2 cellular contexts compared by ENCODE assay signal in the genomic region with DNA sequence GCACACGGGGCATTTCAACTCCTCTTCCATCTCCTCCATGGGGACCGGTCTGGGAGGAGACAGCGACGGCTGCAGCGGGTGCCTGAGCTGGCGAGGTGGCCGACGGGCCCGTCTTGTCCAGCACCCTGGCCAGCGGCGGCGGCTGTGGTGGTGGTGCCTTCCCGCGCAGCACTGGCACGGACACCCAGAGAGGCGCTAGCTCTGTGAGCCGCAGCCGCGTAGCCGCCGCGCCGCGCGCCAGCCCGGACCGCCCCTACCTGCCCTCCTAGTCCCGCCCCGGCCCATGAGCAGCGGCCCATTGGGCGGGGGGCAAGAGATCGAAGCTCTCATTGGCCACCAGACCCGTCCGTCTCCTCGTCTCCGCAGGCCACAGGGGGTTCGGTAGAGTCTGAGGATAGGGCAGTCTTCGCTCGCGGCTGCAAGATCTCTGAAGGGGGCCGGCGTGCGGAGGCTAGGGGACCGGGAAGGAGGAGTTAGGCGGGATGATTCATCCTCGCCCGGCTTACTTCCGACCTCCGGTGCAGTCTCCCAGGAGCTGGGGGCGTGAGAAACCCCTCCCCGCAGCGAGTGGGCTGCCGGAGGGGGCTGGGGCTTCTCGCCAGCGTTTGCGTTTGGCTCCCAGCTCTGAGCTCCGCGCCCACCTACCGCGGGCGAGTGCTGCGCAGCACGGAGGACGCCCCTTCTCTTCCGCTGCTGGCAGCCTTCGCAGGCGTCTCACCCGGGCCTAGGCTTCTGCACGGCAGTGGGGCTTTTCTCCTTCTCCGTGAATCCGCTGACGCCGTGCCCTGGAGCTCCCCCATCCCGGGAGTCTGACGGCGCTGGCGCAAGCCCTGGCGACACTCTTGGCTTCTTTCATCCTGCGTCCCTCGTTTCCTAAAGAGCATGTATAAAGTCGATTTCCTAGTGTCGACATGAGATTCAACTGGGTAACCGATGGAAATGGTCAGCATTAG.
TF ChIP-seq lines count a peak whose summit lies in the region.

A gene (minus strand): TSS at position 205 of the 953 bp plus-strand sequence. CDS start 166 bp downstream, at position 39.

TF ChIP-seq in HCT116, 20 proteins besides CTCF, POLR2A, EP300 and RAD21 (continued from another document):
- TF ChIP-seq POLR2AphosphoS5 (IDR thresholded peaks at IDR 0.05; ENCODE audit: low read depth, low read length) = peak; percentile 68
- TF ChIP-seq, protein P1, sequence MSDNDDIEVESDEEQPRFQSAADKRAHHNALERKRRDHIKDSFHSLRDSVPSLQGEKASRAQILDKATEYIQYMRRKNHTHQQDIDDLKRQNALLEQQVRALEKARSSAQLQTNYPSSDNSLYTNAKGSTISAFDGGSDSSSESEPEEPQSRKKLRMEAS (IDR thresholded peaks at IDR 0.05) = peak; percentile 63; the same call in 1 of the 2 replicates
- peak; percentile 72 for TF ChIP-seq TCF7L2 (IDR thresholded peaks at IDR 0.05; ENCODE audit: borderline replicate concordance, extremely low read depth, insufficient read depth, insufficient read length)
- TF ChIP-seq, protein P2, sequence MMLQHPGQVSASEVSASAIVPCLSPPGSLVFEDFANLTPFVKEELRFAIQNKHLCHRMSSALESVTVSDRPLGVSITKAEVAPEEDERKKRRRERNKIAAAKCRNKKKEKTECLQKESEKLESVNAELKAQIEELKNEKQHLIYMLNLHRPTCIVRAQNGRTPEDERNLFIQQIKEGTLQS (IDR thresholded peaks at IDR 0.05) = no peak
- no peak for TF ChIP-seq ELF1 (IDR thresholded peaks at IDR 0.05; ENCODE audit: borderline replicate concordance, low read depth)
- no peak for TF ChIP-seq CEBPB (IDR thresholded peaks at IDR 0.05; ENCODE audit: low read depth)
- TF ChIP-seq, protein P3, sequence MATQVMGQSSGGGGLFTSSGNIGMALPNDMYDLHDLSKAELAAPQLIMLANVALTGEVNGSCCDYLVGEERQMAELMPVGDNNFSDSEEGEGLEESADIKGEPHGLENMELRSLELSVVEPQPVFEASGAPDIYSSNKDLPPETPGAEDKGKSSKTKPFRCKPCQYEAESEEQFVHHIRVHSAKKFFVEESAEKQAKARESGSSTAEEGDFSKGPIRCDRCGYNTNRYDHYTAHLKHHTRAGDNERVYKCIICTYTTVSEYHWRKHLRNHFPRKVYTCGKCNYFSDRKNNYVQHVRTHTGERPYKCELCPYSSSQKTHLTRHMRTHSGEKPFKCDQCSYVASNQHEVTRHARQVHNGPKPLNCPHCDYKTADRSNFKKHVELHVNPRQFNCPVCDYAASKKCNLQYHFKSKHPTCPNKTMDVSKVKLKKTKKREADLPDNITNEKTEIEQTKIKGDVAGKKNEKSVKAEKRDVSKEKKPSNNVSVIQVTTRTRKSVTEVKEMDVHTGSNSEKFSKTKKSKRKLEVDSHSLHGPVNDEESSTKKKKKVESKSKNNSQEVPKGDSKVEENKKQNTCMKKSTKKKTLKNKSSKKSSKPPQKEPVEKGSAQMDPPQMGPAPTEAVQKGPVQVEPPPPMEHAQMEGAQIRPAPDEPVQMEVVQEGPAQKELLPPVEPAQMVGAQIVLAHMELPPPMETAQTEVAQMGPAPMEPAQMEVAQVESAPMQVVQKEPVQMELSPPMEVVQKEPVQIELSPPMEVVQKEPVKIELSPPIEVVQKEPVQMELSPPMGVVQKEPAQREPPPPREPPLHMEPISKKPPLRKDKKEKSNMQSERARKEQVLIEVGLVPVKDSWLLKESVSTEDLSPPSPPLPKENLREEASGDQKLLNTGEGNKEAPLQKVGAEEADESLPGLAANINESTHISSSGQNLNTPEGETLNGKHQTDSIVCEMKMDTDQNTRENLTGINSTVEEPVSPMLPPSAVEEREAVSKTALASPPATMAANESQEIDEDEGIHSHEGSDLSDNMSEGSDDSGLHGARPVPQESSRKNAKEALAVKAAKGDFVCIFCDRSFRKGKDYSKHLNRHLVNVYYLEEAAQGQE (IDR thresholded peaks at IDR 0.05; ENCODE audit: low read depth) = peak; percentile 78
- TF ChIP-seq EZH2phosphoT487 (IDR thresholded peaks at IDR 0.05; ENCODE audit: borderline replicate concordance) = no peak
- peak; percentile 96 for TF ChIP-seq SP1 (IDR thresholded peaks at IDR 0.05; ENCODE audit: low read depth)
- peak; percentile 31; the same call in 1 of the 2 replicates for TF ChIP-seq JUND (IDR thresholded peaks at IDR 0.05)
- TF ChIP-seq SRF (IDR thresholded peaks at IDR 0.05; ENCODE audit: low read depth) = no peak
- 0 out of 2 replicates have a peak, but pooled peaks have one; percentile 29 for TF ChIP-seq CBX3 (IDR thresholded peaks at IDR 0.05; ENCODE audit: low read depth)
- TF ChIP-seq ZNF274 (IDR thresholded peaks at IDR 0.05; ENCODE audit: low read depth, low read length) = no peak
- TF ChIP-seq FOSL1 (IDR thresholded peaks at IDR 0.05; ENCODE audit: low read depth) = peak; percentile 27
- TF ChIP-seq, protein P4, sequence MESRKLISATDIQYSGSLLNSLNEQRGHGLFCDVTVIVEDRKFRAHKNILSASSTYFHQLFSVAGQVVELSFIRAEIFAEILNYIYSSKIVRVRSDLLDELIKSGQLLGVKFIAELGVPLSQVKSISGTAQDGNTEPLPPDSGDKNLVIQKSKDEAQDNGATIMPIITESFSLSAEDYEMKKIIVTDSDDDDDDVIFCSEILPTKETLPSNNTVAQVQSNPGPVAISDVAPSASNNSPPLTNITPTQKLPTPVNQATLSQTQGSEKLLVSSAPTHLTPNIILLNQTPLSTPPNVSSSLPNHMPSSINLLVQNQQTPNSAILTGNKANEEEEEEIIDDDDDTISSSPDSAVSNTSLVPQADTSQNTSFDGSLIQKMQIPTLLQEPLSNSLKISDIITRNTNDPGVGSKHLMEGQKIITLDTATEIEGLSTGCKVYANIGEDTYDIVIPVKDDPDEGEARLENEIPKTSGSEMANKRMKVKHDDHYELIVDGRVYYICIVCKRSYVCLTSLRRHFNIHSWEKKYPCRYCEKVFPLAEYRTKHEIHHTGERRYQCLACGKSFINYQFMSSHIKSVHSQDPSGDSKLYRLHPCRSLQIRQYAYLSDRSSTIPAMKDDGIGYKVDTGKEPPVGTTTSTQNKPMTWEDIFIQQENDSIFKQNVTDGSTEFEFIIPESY (IDR thresholded peaks at IDR 0.05; ENCODE audit: extremely low read depth, insufficient replicate concordance, low read length) = no peak
- TF ChIP-seq EZH2 (IDR thresholded peaks at IDR 0.05) = no peak
- no peak for TF ChIP-seq SIN3A (IDR thresholded peaks at IDR 0.05; ENCODE audit: low read depth)
- TF ChIP-seq ZFX (IDR thresholded peaks at IDR 0.05) = peak; percentile 75

TF ChIP-seq in neural cell, 6 proteins besides CTCF, POLR2A, EP300 and RAD21 (continued from another document):
- TF ChIP-seq EZH2 (IDR thresholded peaks at IDR 0.05; ENCODE audit: borderline replicate concordance, insufficient read depth, low read length, poor library complexity, severe bottlenecking) (no peak), MXI1 (conservative IDR thresholded peaks at IDR 0.05; ENCODE audit: poor library complexity, severe bottlenecking) (peak; percentile 41)
- TF ChIP-seq, protein P3 (IDR thresholded peaks at IDR 0.05; ENCODE audit: borderline replicate concordance) = peak; percentile 61
TF ChIP-seq in neural cell: peak in this region for 5.
